ENCODE assay signal across 1 cellular context in genomic region chr3:138349926-138350665, GRCh38.
TF ChIP-seq lines count a peak whose summit lies in the region.

No MANE protein-coding gene starts in this region.

TF ChIP-seq in GM23338, 12 proteins besides CTCF, POLR2A, EP300 and RAD21 (continued from another document):
- TF ChIP-seq ZNF462 (CRISPR knock-in tag; IDR thresholded peaks at IDR 0.05), result no peak
- TF ChIP-seq ZNF114 (CRISPR knock-in tag; IDR thresholded peaks at IDR 0.05), result no peak
- TF ChIP-seq STAT1 (IDR thresholded peaks at IDR 0.05; ENCODE audit: unreplicated experiment), result no peak
- TF ChIP-seq JUNB (IDR thresholded peaks at IDR 0.05; ENCODE audit: unreplicated experiment), result no peak
- TF ChIP-seq REST (IDR thresholded peaks at IDR 0.05; ENCODE audit: unreplicated experiment), result no peak
- no peak for TF ChIP-seq POLR2AphosphoS5 (IDR thresholded peaks at IDR 0.05; ENCODE audit: low read depth)
- TF ChIP-seq NANOG (IDR thresholded peaks at IDR 0.05; ENCODE audit: borderline replicate concordance), result no peak
TF ChIP-seq in GM23338: peak in this region for 0.
